ENCODE assay signal across 8 cellular contexts in genomic region chr3:148319161-148319915, GRCh38.
DNase-seq lines count a peak whose midpoint lies in the region; ATAC-seq, FAIRE-seq and TF ChIP-seq lines count a peak whose summit lies in the region.

No MANE protein-coding gene starts in this region.

- in situ Hi-C loops in transverse colon (cut with MboI; ENCODE audit: low pct_ligation_motif_present in 1 of 4, low pct_unique_long_range_greater_than_20kb in 1 of 4, low sequenced_read_pairs in 3 of 4): no loop called here

- H3K27ac ChIP-seq in upper lobe of left lung (no peak overlapping the region), hepatocyte (no peak overlapping the region), transverse colon (no peak overlapping the region)

- no peak for FAIRE-seq in frontal cortex (lab: Jason Lieb, UNC)

- TF ChIP-seq EP300 in upper lobe of left lung (IDR thresholded peaks at IDR 0.05) (no peak), transverse colon (IDR thresholded peaks at IDR 0.05; ENCODE audit: low read depth) (no peak)

- H3K4me2 ChIP-seq in hepatocyte: no peak overlapping the region

- peak; percentile 92 for ATAC-seq in GM21390 (IDR thresholded peaks at IDR 0.05; ENCODE audit: unreplicated experiment)
- peak; percentile 94 for ATAC-seq in HG03520 (IDR thresholded peaks at IDR 0.05; ENCODE audit: unreplicated experiment)
- ATAC-seq in upper lobe of left lung (ENCODE audit: low FRiP score in 2 of 2): peak; percentile 30 to 83

- H4K20me1 ChIP-seq in hepatocyte (ENCODE audit: insufficient read depth, poor library complexity, severe bottlenecking): no peaks in the 10 kb centered on the region

- no peak overlapping the region for H2AFZ ChIP-seq in hepatocyte

- H3K36me3 ChIP-seq in upper lobe of left lung (no peaks in the 10 kb centered on the region), hepatocyte (replicated peaks; ENCODE audit: insufficient read depth, low read depth) (no peaks in the 10 kb centered on the region), transverse colon (no peaks in the 10 kb centered on the region)

- TF ChIP-seq CTCF in upper lobe of left lung (IDR thresholded peaks at IDR 0.05) (no peak), hepatocyte (IDR thresholded peaks at IDR 0.05; ENCODE audit: poor library complexity) (no peak), transverse colon (IDR thresholded peaks at IDR 0.05) (no peak)

- TF ChIP-seq POLR2A in upper lobe of left lung (IDR thresholded peaks at IDR 0.05): no peak
- no peak for TF ChIP-seq POLR2A in transverse colon (IDR thresholded peaks at IDR 0.05)

- DNase-seq in GM04504 (ENCODE audit: low read depth): peak; percentile 45
- DNase-seq in amniotic epithelial cell (ENCODE audit: low read depth): peak; percentile 73
- no peak for DNase-seq in upper lobe of left lung
- DNase-seq in hepatocyte (ENCODE audit: low spot score): no peak
- no peak for DNase-seq in frontal cortex (ENCODE audit: low spot score in 2 of 2)
- DNase-seq in transverse colon: no peak

- WGBS in upper lobe of left lung, 2 donors: 56 to 61% methylated on average over 7 of the region's 7 CpGs
- 85% methylated on average over 7 of the region's 7 CpGs for WGBS in hepatocyte (ENCODE audit: low lambda C conversion rate, missing lambda C conversion rate)
- WGBS in transverse colon (ENCODE audit: low coverage in 1 of 2), 2 donors: 44 to 65% methylated on average over 3 to 7 of the region's 7 CpGs

- H3K27me3 ChIP-seq in upper lobe of left lung (no peaks in the 10 kb centered on the region), hepatocyte (no peaks in the 10 kb centered on the region), transverse colon (no peaks in the 10 kb centered on the region)

- H3K9me2 ChIP-seq in hepatocyte (replicated peaks; ENCODE audit: insufficient read depth): no peaks in the 10 kb centered on the region

- intact Hi-C loops in transverse colon (cut with DNase I; ENCODE audit: low total_unique reads): no loop called here

- H3K4me3 ChIP-seq in upper lobe of left lung (no peak overlapping the region), hepatocyte (no peak overlapping the region), transverse colon (no peak overlapping the region)

- H3K4me1 ChIP-seq in upper lobe of left lung (peaks cover 0 to 3% (median 0%) of the 10 kb centered on the region in 4 donors), hepatocyte (ENCODE audit: insufficient read depth) (no peaks in the 10 kb centered on the region), transverse colon (no peaks in the 10 kb centered on the region)

- H3K9me3 ChIP-seq in upper lobe of left lung: no peaks in the 10 kb centered on the region
- H3K9me3 ChIP-seq in hepatocyte (ENCODE audit: low read depth): no peaks in the 10 kb centered on the region
- H3K9me3 ChIP-seq in transverse colon: no peaks in the 10 kb centered on the region

- no peaks in the 10 kb centered on the region for H3K79me2 ChIP-seq in hepatocyte

Comparison
In these comparisons a context has a peak if more than half of its experiments do, and no peak if none do; other contexts are left out.
1. DNase-seq: peak in GM04504 (single experiment) and amniotic epithelial cell (single experiment); none in upper lobe of left lung (0 of 2), hepatocyte (single experiment), frontal cortex (0 of 2) and transverse colon (single experiment).
2. Peak in every context shown above with its lines, with median percentiles within 50 percentile points of each other: ATAC-seq.